ENCODE assay signal across 1 cellular context in the genomic region with DNA sequence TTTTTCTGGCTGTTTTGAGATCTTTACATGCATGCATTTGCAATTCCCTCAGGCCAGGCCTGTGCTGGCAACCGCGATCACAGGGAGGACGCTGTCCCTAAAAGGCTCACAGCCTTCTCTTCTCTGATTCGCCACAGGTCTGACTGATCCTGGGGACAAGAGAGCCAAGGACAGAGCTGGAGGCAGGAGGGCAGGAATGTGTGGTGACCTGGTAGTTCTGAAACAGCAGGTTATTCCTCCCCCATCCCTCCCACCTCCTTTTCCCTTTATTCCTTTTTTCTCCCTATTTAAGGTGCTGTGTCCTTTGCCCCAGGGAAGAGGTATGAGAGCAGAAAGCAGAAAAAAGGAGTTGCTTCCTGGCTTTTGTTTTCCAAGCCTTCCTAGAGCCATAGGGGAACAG.
TF ChIP-seq lines count a peak whose summit lies in the region.

No MANE protein-coding gene starts in this region.

TF ChIP-seq in endothelial cell of umbilical vein, 7 proteins besides CTCF, POLR2A, EP300 and RAD21:
- TF ChIP-seq JUN (IDR thresholded peaks at IDR 0.05; ENCODE audit: borderline replicate concordance, insufficient read depth, insufficient read length, low read depth) (no peak), GATA2 (IDR thresholded peaks at IDR 0.05; ENCODE audit: insufficient read depth, insufficient read length, low read depth, low read length) (no peak), MYC (IDR thresholded peaks at IDR 0.05; ENCODE audit: low read depth, low read length) (no peak), FOS (IDR thresholded peaks at IDR 0.05; ENCODE audit: borderline replicate concordance, insufficient read depth, low read length) (no peak), POLR2AphosphoS5 (IDR thresholded peaks at IDR 0.05; ENCODE audit: insufficient read depth, low read depth, low read length) (no peak), EZH2 (IDR thresholded peaks at IDR 0.05; ENCODE audit: borderline replicate concordance, low read depth, low read length, severe bottlenecking) (no peak)
- TF ChIP-seq, protein P1, sequence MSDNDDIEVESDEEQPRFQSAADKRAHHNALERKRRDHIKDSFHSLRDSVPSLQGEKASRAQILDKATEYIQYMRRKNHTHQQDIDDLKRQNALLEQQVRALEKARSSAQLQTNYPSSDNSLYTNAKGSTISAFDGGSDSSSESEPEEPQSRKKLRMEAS (IDR thresholded peaks at IDR 0.05; ENCODE audit: insufficient read depth, insufficient read length): no peak
TF ChIP-seq in endothelial cell of umbilical vein: peak in this region for 0.
